1 cellular context compared by ENCODE assay signal in the genomic region with DNA sequence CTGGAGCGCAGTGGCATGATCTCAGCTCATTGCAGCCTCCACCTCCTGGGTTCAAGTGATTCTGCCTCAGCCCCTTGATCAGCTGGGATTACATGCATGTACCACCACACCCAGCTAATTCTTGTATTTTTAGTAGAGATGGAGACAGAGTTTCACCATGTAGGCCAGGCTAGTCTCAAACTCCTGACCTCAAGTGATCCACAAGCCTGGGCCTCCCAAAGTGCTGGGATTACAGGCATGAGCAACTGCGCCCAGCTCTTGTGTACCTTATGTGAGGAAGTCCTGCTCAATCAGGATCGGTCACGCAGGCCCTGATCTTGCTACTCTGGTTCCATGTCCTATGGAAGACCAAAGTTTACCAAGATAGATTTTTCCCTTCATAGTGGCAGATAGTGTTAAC.
A peak's percentile ranks its signal among the peaks of the same experiment; 100 is the strongest.
TF ChIP-seq lines count a peak whose summit lies in the region.

No MANE protein-coding gene starts in this region.

TF ChIP-seq in HEK293, 187 proteins besides CTCF, POLR2A, EP300 and RAD21:
- TF ChIP-seq ZBTB17 (tag by site-specific recombination; IDR thresholded peaks at IDR 0.05) = peak; percentile 86
